In the genomic region with DNA sequence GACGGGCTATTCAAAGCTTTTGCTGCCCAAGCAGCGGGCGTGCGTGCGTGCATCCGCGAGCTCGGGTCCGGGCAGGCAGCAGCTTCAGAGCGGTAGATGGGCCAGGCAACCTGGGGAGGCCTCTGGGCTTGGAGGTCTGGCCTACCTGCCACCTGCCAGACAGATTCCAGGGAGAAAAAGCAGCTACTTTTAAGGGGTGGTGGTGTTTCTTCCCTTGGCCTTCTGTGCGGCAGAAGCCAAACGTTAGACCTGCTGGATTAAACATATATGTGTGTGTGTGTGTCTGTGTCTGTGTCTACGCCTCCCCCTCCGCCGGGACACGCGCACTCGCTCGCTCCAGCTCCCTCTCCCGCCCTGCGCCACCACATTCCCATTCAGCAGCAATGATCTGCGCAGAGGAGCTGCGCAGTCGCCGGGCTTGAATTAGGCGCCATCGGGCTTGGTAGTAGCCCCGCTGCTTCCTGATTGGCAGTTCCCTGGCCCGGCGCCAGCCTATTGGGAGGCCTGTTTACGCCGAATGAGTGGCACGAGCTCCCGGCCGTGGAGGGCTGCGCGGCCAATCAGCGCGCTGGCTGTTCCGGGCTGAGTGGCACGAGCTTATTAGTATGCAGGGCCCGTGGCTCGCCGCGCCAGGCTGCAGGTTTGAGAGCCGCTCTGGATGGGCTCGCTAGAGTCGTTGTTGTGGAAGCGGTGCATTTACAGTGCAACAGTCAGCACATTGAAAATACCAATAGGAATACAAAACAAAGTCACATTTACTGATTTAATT, we compare ENCODE assay signal across 8 cellular contexts. TPM values are rescaled to one million over a fixed set of nuclear protein-coding genes. Genes with fewer than 3 reads are reported as not detected.
DNase-seq lines count a peak whose midpoint lies in the region; ATAC-seq and TF ChIP-seq lines count a peak whose summit lies in the region.

Gene BAHCC1, plus strand, starts transcription at position 627 of the 769 bp plus-strand sequence. CDS start 4,283 bp downstream, outside the sequence.

- H3K79me2 ChIP-seq in HCT116 (ENCODE audit: insufficient read depth, low read length), result peaks cover 59% of the 10 kb centered on the region

- no peaks in the 10 kb centered on the region for H3K27me3 ChIP-seq in HCT116 (ENCODE audit: insufficient read depth, low read length)
- H3K27me3 ChIP-seq in spleen (replicated peaks in 1 of 7), result peaks cover 4 to 100% (median 70%) of the 10 kb centered on the region in 7 donors

- POLR2A ChIA-PET in HCT116 (lab: Charles Lee), result interaction anchor here (0.7 to 2.2 kb wide), 30 partner anchors 10 to 172 kb away, joined by 3 to 21 read pairs (median 5); partner anchors contain the start of genes ACTG1, CEP131 and SLC38A10

- ATAC-seq in HCT116 (peak; percentile 74), HG03520 (IDR thresholded peaks at IDR 0.05; ENCODE audit: unreplicated experiment) (no peak)

- H2AFZ ChIP-seq in HCT116 (ENCODE audit: low read depth, low read length, poor library complexity, severe bottlenecking), result no peak within 1 kb of the TSS

- H3K4me3 ChIP-seq in AG10803 (ENCODE audit: low read length) (peak within 1 kb of the TSS; percentile 74), HCT116 (replicated peaks in 1 of 2; ENCODE audit: low read depth in 1 of 2, low read length in 2 of 2) (peak within 1 kb of the TSS; percentile 82 to 83), choroid plexus epithelial cell (ENCODE audit: low read depth, low read length) (peak within 1 kb of the TSS; percentile 73), spleen (peak within 1 kb of the TSS; percentile 22 to 79 (median 48))

- peak within 1 kb of the TSS; percentile 95 for H3K9ac ChIP-seq in HCT116 (ENCODE audit: low read length)

- H3K27ac ChIP-seq in HCT116 (ENCODE audit: low read depth, low read length) (peak within 1 kb of the TSS; percentile 99), spleen (peak within 1 kb of the TSS; percentile 83 to 95 (median 90))

- no peak for TF ChIP-seq RAD21 in HCT116 (IDR thresholded peaks at IDR 0.05; ENCODE audit: low read depth)

- intact Hi-C loops in HCT116 (cut with micrococcal nuclease), result loop anchor here (2.0 kb wide), 4 partner anchors 28 to 100 kb away; partner anchors contain the start of gene SLC38A10
- intact Hi-C loops in spleen (cut with DNase I; ENCODE audit: low total_unique reads), result no loop called here

- H3K36me3 ChIP-seq in HCT116 (ENCODE audit: control insufficient read depth in 1 of 2, insufficient read depth in 2 of 2, low read length in 2 of 2) (peaks cover 2 to 4% of the 10 kb centered on the region in 2 experiments; a peak in 2 of 4 replicates), spleen (no peaks in the 10 kb centered on the region)

- RAD21 ChIA-PET in HCT116 (lab: Charles Lee; ENCODE audit: low non-redundant PET in 1 of 2, low total read pairs in 2 of 2, uncharacterized antibody in 2 of 2, unreplicated experiment in 2 of 2), result interaction anchor here (0.7 to 1.5 kb wide), 10 partner anchors 16 to 103 kb away, joined by 3 to 10 read pairs (median 4); no protein-coding TSS in a partner anchor

- H3K4me1 ChIP-seq in HCT116 (ENCODE audit: control insufficient read depth in 1 of 2, insufficient read depth in 2 of 2, low read length in 2 of 2), result peaks cover 25 to 46% of the 10 kb centered on the region in 2 experiments
- H3K4me1 ChIP-seq in spleen, result peaks cover 41 to 94% (median 82%) of the 10 kb centered on the region in 6 donors

- H3K9me3 ChIP-seq in HCT116 (ENCODE audit: control insufficient read depth in 1 of 2, insufficient read depth in 1 of 2, low read depth in 1 of 2, low read length in 2 of 2), result no peaks in the 10 kb centered on the region
- H3K9me3 ChIP-seq in spleen, result no peaks in the 10 kb centered on the region

- DNase-seq in AG10803 (ENCODE audit: low read depth) (peak; percentile 100), HCT116 (ENCODE audit: low read depth, low spot score) (peak; percentile 100), NCI-H510A (lab: John Stamatoyannopoulos, UW) (peak; percentile 98), choroid plexus epithelial cell (ENCODE audit: low read depth) (peak; percentile 100), islet precursor cell (peak; percentile 100), spleen (peak; percentile 96)
- DNase-seq in activated CD4-positive, alpha-beta T cell treated with anti-CD3 and anti-CD28 coated beads for 48 hours, result peak; percentile 98

- H3K9me2 ChIP-seq in HCT116 (ENCODE audit: insufficient read depth), result no peaks in the 10 kb centered on the region

- TF ChIP-seq POLR2A in HCT116 (IDR thresholded peaks at IDR 0.05; ENCODE audit: borderline replicate concordance, extremely low read depth, insufficient read depth, insufficient read length) (peak; percentile 99), spleen (IDR thresholded peaks at IDR 0.05) (peak in 1 of 3 donors; percentile 90)

- H4K20me1 ChIP-seq in HCT116 (ENCODE audit: insufficient read depth), result no peaks in the 10 kb centered on the region

- no TSS peak for BruUV-seq in HCT116 (replicated peaks; lab: Mats Ljungman, UMichigan)

- TF ChIP-seq CTCF in AG10803 (conservative IDR thresholded peaks at IDR 0.05; ENCODE audit: low read length), result no peak; the same call in 1 of the 2 replicates
- TF ChIP-seq CTCF in HCT116 (IDR thresholded peaks at IDR 0.05 in 2 of 3, conservative IDR thresholded peaks at IDR 0.05 in 1 of 3; ENCODE audit: borderline replicate concordance in 1 of 3, insufficient read depth in 1 of 3, low read depth in 2 of 3, low read length in 2 of 3), result no peak
- TF ChIP-seq CTCF in choroid plexus epithelial cell (conservative IDR thresholded peaks at IDR 0.05; ENCODE audit: low read depth, low read length), result no peak
- no peak for TF ChIP-seq CTCF in spleen (IDR thresholded peaks at IDR 0.05 in 8 of 11, conservative IDR thresholded peaks at IDR 0.05 in 3 of 11)

- H3K4me2 ChIP-seq in HCT116 (ENCODE audit: low read length), result peak within 1 kb of the TSS; percentile 78

- WGBS in spleen, 5 donors, result 1 to 3% (median 2%) methylated on average over 20 to 49 of the region's 49 CpGs

- CTCF ChIA-PET in HCT116 (lab: Charles Lee), result interaction anchor here (0.7 to 1.4 kb wide), 14 partner anchors 9 to 103 kb away, joined by 3 to 12 read pairs (median 4); partner anchors contain the start of gene SLC38A10

TF ChIP-seq in HCT116, 20 proteins besides CTCF, POLR2A, EP300 and RAD21 (continues in another document):
- TF ChIP-seq, protein P1, sequence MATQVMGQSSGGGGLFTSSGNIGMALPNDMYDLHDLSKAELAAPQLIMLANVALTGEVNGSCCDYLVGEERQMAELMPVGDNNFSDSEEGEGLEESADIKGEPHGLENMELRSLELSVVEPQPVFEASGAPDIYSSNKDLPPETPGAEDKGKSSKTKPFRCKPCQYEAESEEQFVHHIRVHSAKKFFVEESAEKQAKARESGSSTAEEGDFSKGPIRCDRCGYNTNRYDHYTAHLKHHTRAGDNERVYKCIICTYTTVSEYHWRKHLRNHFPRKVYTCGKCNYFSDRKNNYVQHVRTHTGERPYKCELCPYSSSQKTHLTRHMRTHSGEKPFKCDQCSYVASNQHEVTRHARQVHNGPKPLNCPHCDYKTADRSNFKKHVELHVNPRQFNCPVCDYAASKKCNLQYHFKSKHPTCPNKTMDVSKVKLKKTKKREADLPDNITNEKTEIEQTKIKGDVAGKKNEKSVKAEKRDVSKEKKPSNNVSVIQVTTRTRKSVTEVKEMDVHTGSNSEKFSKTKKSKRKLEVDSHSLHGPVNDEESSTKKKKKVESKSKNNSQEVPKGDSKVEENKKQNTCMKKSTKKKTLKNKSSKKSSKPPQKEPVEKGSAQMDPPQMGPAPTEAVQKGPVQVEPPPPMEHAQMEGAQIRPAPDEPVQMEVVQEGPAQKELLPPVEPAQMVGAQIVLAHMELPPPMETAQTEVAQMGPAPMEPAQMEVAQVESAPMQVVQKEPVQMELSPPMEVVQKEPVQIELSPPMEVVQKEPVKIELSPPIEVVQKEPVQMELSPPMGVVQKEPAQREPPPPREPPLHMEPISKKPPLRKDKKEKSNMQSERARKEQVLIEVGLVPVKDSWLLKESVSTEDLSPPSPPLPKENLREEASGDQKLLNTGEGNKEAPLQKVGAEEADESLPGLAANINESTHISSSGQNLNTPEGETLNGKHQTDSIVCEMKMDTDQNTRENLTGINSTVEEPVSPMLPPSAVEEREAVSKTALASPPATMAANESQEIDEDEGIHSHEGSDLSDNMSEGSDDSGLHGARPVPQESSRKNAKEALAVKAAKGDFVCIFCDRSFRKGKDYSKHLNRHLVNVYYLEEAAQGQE (IDR thresholded peaks at IDR 0.05; ENCODE audit: low read depth), result no peak
- no peak for TF ChIP-seq FOSL1 (IDR thresholded peaks at IDR 0.05; ENCODE audit: low read depth)
- TF ChIP-seq CEBPB (IDR thresholded peaks at IDR 0.05; ENCODE audit: low read depth), result no peak
- no peak for TF ChIP-seq EGR1 (IDR thresholded peaks at IDR 0.05; ENCODE audit: low read depth)
- TF ChIP-seq TCF7L2 (IDR thresholded peaks at IDR 0.05; ENCODE audit: borderline replicate concordance, extremely low read depth, insufficient read depth, insufficient read length), result peak; percentile 41
- no peak for TF ChIP-seq SIN3A (IDR thresholded peaks at IDR 0.05; ENCODE audit: low read depth)
- no peak for TF ChIP-seq ELF1 (IDR thresholded peaks at IDR 0.05; ENCODE audit: borderline replicate concordance, low read depth)
- TF ChIP-seq ZNF274 (IDR thresholded peaks at IDR 0.05; ENCODE audit: low read depth, low read length), result no peak
- peak; percentile 99 for TF ChIP-seq POLR2AphosphoS5 (IDR thresholded peaks at IDR 0.05; ENCODE audit: low read depth, low read length)
- TF ChIP-seq CBX3 (IDR thresholded peaks at IDR 0.05; ENCODE audit: low read depth), result no peak
- TF ChIP-seq EZH2phosphoT487 (IDR thresholded peaks at IDR 0.05; ENCODE audit: borderline replicate concordance), result no peak
- TF ChIP-seq SP1 (IDR thresholded peaks at IDR 0.05; ENCODE audit: low read depth), result no peak
- no peak for TF ChIP-seq EZH2 (IDR thresholded peaks at IDR 0.05)
- TF ChIP-seq ATF3 (IDR thresholded peaks at IDR 0.05), result no peak
- no peak for TF ChIP-seq SRF (IDR thresholded peaks at IDR 0.05; ENCODE audit: low read depth)
- TF ChIP-seq, protein P2, sequence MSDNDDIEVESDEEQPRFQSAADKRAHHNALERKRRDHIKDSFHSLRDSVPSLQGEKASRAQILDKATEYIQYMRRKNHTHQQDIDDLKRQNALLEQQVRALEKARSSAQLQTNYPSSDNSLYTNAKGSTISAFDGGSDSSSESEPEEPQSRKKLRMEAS (IDR thresholded peaks at IDR 0.05), result no peak
- peak; percentile 71 for TF ChIP-seq ZFX (IDR thresholded peaks at IDR 0.05)
- TF ChIP-seq YY1 (IDR thresholded peaks at IDR 0.05; ENCODE audit: extremely low read depth, insufficient replicate concordance, low read depth, low read length), result peak; percentile 64
- no peak for TF ChIP-seq JUND (IDR thresholded peaks at IDR 0.05)

RNA-seq across cellular contexts. Expression of gene BAHCC1, which starts in this region (rescaled TPM):
- total RNA-seq in HCT116 (2021; ENCODE audit: unreplicated experiment) (45.2 TPM), spleen (10 to 100 TPM in 6 of 7 donors, 1 to 10 TPM in 1; 8.7 to 20.3 (median 14.9) TPM)
- 16.1 and 18.2 TPM in 2 replicates for polyA plus RNA-seq in HCT116 (2012)
- polyA plus RNA-seq in spleen, result 10 to 100 TPM in 1 of 3 donors, 1 to 10 TPM in 2; 1.7 to 10.2 (median 2.0) TPM
